28 cellular contexts compared by ENCODE assay signal in genomic region chr7:133274265-133274664, GRCh38.
"Had no signal": no experiment of that assay in that cellular context is flagged by ENCODE, and none has a peak within 500 bp of the region (broad histone marks: within the 10 kb centered on the region; RNA-seq: fewer than 3 reads in every experiment).

No MANE protein-coding gene starts in this region.

- DNase-seq: Karpas-422, Kasumi-1, KBM-7, KG1, MG63, MM.1S, MV-4-11, NCI-H1048, NCI-H1092, NCI-H1092 treated with DMSO at 0.1 percent for 48 hours, NCI-H1105, NCI-H1417 treated with DMSO at 0.1 percent for 48 hours, NCI-H1436, NCI-H1436 treated with DMSO at 0.1 percent for 48 hours, NCI-H1694 treated with DMSO at 0.1 percent for 48 hours, NCI-H187 treated with DMSO at 0.1 percent for 48 hours, NCI-H1930, NCI-H2029, NCI-H2029 treated with DMSO at 0.1 percent for 48 hours, NCI-H2081 treated with DMSO at 0.1 percent for 48 hours, NCI-H2107, NCI-H2171, NCI-H2227 treated with DMSO at 0.1 percent for 48 hours, NCI-H226, NCI-H345, NCI-H446, NCI-H446 treated with DMSO at 0.1 percent for 48 hours had no signal

- H3K9ac ChIP-seq: KMS-11 had no signal

- H3K4me3 ChIP-seq: MG63 had no signal

- H3K9me3 ChIP-seq: MG63 had no signal

- H3K27ac ChIP-seq: KMS-11 had no signal

- H3K27me3 ChIP-seq: MG63 had no signal

- H3K36me3 ChIP-seq: MG63 had no signal
